In the genomic region with DNA sequence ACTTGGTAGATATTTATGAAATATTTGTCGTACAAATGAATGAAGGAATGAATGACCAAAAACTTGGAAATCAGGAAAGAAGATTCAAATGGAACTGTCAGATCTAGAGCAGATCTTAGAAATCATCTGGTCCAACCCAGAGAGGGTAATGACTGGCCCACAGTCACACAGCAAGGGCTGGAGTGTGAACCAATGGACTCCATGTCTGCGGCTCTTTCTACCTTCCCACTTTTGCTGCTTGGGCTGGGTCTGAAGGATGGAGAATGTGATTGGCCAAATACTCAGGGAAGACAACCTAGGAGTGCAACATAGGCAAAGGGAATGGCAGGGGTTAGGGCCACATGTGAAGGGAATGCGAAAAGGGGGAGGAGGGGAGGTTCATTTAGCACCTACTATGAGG, we compare ENCODE assay signal across 1 cellular context.
TF ChIP-seq lines count a peak whose summit lies in the region.

No MANE protein-coding gene starts in this region.

TF ChIP-seq in K562, 482 proteins besides CTCF, POLR2A, EP300 and RAD21:
- TF ChIP-seq BCOR (IDR thresholded peaks at IDR 0.05): peak; percentile 56; the same call in 1 of the 2 replicates
- TF ChIP-seq, protein P1, sequence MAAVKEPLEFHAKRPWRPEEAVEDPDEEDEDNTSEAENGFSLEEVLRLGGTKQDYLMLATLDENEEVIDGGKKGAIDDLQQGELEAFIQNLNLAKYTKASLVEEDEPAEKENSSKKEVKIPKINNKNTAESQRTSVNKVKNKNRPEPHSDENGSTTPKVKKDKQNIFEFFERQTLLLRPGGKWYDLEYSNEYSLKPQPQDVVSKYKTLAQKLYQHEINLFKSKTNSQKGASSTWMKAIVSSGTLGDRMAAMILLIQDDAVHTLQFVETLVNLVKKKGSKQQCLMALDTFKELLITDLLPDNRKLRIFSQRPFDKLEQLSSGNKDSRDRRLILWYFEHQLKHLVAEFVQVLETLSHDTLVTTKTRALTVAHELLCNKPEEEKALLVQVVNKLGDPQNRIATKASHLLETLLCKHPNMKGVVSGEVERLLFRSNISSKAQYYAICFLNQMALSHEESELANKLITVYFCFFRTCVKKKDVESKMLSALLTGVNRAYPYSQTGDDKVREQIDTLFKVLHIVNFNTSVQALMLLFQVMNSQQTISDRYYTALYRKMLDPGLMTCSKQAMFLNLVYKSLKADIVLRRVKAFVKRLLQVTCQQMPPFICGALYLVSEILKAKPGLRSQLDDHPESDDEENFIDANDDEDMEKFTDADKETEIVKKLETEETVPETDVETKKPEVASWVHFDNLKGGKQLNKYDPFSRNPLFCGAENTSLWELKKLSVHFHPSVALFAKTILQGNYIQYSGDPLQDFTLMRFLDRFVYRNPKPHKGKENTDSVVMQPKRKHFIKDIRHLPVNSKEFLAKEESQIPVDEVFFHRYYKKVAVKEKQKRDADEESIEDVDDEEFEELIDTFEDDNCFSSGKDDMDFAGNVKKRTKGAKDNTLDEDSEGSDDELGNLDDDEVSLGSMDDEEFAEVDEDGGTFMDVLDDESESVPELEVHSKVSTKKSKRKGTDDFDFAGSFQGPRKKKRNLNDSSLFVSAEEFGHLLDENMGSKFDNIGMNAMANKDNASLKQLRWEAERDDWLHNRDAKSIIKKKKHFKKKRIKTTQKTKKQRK (IDR thresholded peaks at IDR 0.05; ENCODE audit: borderline replicate concordance, low read depth, low read length): no peak
- no peak for TF ChIP-seq WHSC1 (IDR thresholded peaks at IDR 0.05; ENCODE audit: low read length)
- TF ChIP-seq, protein P2, sequence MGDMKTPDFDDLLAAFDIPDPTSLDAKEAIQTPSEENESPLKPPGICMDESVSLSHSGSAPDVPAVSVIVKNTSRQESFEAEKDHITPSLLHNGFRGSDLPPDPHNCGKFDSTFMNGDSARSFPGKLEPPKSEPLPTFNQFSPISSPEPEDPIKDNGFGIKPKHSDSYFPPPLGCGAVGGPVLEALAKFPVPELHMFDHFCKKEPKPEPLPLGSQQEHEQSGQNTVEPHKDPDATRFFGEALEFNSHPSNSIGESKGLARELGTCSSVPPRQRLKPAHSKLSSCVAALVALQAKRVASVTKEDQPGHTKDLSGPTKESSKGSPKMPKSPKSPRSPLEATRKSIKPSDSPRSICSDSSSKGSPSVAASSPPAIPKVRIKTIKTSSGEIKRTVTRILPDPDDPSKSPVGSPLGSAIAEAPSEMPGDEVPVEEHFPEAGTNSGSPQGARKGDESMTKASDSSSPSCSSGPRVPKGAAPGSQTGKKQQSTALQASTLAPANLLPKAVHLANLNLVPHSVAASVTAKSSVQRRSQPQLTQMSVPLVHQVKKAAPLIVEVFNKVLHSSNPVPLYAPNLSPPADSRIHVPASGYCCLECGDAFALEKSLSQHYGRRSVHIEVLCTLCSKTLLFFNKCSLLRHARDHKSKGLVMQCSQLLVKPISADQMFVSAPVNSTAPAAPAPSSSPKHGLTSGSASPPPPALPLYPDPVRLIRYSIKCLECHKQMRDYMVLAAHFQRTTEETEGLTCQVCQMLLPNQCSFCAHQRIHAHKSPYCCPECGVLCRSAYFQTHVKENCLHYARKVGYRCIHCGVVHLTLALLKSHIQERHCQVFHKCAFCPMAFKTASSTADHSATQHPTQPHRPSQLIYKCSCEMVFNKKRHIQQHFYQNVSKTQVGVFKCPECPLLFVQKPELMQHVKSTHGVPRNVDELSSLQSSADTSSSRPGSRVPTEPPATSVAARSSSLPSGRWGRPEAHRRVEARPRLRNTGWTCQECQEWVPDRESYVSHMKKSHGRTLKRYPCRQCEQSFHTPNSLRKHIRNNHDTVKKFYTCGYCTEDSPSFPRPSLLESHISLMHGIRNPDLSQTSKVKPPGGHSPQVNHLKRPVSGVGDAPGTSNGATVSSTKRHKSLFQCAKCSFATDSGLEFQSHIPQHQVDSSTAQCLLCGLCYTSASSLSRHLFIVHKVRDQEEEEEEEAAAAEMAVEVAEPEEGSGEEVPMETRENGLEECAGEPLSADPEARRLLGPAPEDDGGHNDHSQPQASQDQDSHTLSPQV (IDR thresholded peaks at IDR 0.05): no peak
- TF ChIP-seq, protein P3, sequence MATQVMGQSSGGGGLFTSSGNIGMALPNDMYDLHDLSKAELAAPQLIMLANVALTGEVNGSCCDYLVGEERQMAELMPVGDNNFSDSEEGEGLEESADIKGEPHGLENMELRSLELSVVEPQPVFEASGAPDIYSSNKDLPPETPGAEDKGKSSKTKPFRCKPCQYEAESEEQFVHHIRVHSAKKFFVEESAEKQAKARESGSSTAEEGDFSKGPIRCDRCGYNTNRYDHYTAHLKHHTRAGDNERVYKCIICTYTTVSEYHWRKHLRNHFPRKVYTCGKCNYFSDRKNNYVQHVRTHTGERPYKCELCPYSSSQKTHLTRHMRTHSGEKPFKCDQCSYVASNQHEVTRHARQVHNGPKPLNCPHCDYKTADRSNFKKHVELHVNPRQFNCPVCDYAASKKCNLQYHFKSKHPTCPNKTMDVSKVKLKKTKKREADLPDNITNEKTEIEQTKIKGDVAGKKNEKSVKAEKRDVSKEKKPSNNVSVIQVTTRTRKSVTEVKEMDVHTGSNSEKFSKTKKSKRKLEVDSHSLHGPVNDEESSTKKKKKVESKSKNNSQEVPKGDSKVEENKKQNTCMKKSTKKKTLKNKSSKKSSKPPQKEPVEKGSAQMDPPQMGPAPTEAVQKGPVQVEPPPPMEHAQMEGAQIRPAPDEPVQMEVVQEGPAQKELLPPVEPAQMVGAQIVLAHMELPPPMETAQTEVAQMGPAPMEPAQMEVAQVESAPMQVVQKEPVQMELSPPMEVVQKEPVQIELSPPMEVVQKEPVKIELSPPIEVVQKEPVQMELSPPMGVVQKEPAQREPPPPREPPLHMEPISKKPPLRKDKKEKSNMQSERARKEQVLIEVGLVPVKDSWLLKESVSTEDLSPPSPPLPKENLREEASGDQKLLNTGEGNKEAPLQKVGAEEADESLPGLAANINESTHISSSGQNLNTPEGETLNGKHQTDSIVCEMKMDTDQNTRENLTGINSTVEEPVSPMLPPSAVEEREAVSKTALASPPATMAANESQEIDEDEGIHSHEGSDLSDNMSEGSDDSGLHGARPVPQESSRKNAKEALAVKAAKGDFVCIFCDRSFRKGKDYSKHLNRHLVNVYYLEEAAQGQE (CRISPR knock-in tag; IDR thresholded peaks at IDR 0.05; ENCODE audit: low read depth): no peak
- no peak for TF ChIP-seq ZNF224 (CRISPR knock-in tag; IDR thresholded peaks at IDR 0.05)
- TF ChIP-seq, protein P4, sequence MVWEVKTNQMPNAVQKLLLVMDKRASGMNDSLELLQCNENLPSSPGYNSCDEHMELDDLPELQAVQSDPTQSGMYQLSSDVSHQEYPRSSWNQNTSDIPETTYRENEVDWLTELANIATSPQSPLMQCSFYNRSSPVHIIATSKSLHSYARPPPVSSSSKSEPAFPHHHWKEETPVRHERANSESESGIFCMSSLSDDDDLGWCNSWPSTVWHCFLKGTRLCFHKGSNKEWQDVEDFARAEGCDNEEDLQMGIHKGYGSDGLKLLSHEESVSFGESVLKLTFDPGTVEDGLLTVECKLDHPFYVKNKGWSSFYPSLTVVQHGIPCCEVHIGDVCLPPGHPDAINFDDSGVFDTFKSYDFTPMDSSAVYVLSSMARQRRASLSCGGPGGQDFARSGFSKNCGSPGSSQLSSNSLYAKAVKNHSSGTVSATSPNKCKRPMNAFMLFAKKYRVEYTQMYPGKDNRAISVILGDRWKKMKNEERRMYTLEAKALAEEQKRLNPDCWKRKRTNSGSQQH (CRISPR knock-in tag; IDR thresholded peaks at IDR 0.05): no peak
- no peak for TF ChIP-seq SMAD3 (CRISPR knock-in tag; conservative IDR thresholded peaks at IDR 0.05)
- no peak for TF ChIP-seq CBFA2T2 (conservative IDR thresholded peaks at IDR 0.05)
- TF ChIP-seq RBM25 (IDR thresholded peaks at IDR 0.05; ENCODE audit: low read depth, low read length, severe bottlenecking): peak; percentile 46
- TF ChIP-seq, protein P5, sequence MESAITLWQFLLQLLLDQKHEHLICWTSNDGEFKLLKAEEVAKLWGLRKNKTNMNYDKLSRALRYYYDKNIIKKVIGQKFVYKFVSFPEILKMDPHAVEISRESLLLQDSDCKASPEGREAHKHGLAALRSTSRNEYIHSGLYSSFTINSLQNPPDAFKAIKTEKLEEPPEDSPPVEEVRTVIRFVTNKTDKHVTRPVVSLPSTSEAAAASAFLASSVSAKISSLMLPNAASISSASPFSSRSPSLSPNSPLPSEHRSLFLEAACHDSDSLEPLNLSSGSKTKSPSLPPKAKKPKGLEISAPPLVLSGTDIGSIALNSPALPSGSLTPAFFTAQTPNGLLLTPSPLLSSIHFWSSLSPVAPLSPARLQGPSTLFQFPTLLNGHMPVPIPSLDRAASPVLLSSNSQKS (CRISPR knock-in tag; IDR thresholded peaks at IDR 0.05): no peak
- peak; percentile 69 for TF ChIP-seq ZFP36 (IDR thresholded peaks at IDR 0.05; ENCODE audit: low read depth, low read length, partially characterized antibody)
- TF ChIP-seq ZNF561 (CRISPR knock-in tag; conservative IDR thresholded peaks at IDR 0.05): no peak
